Comparison of ENCODE assay signal across 1 cellular context in genomic region chr18:9823805-9824473, GRCh38.
TF ChIP-seq lines count a peak whose summit lies in the region.

No MANE protein-coding gene starts in this region.

TF ChIP-seq in K562, 482 proteins besides CTCF, POLR2A, EP300 and RAD21 (continued from another document and continues in another):
- TF ChIP-seq MGA (IDR thresholded peaks at IDR 0.05) (no peak), RERE (CRISPR knock-in tag; IDR thresholded peaks at IDR 0.05; ENCODE audit: borderline replicate concordance) (no peak), E4F1 (CRISPR knock-in tag; IDR thresholded peaks at IDR 0.05; ENCODE audit: borderline replicate concordance) (no peak), COPS2 (conservative IDR thresholded peaks at IDR 0.05) (no peak), NFE2 (IDR thresholded peaks at IDR 0.05; ENCODE audit: low read depth) (no peak; the same call in 1 of the 2 replicates), ELK1 (CRISPR knock-in tag; IDR thresholded peaks at IDR 0.05) (no peak), ZNF740 (CRISPR knock-in tag; IDR thresholded peaks at IDR 0.05) (no peak), ZNF740 (tag; IDR thresholded peaks at IDR 0.05) (no peak), DDX20 (tag; IDR thresholded peaks at IDR 0.05; ENCODE audit: low read depth) (no peak), KLF13 (tag; IDR thresholded peaks at IDR 0.05; ENCODE audit: borderline replicate concordance, low read depth) (no peak), ETV5 (CRISPR knock-in tag; IDR thresholded peaks at IDR 0.05; ENCODE audit: low read depth) (no peak), CHCHD3 (CRISPR knock-in tag; IDR thresholded peaks at IDR 0.05) (no peak), ZBTB8A (IDR thresholded peaks at IDR 0.05; ENCODE audit: partially characterized antibody) (no peak), HINFP (tag; conservative IDR thresholded peaks at IDR 0.05; ENCODE audit: low read depth) (no peak), KDM5B (IDR thresholded peaks at IDR 0.05; ENCODE audit: insufficient replicate concordance, low read depth, low read length) (no peak), ZNF217 (CRISPR knock-in tag; IDR thresholded peaks at IDR 0.05) (no peak), ETV1 (tag; conservative IDR thresholded peaks at IDR 0.05; ENCODE audit: low read depth) (no peak), GTF2F1 (IDR thresholded peaks at IDR 0.05; ENCODE audit: low read depth, low read length) (no peak), ZNF316 (IDR thresholded peaks at IDR 0.05) (no peak), THRA (IDR thresholded peaks at IDR 0.05) (no peak), TEAD2 (tag; IDR thresholded peaks at IDR 0.05) (no peak), POLR3G (IDR thresholded peaks at IDR 0.05; ENCODE audit: extremely low read depth, insufficient read length, insufficient replicate concordance) (no peak), TAF1 (IDR thresholded peaks at IDR 0.05; ENCODE audit: control insufficient read depth, extremely low read depth, insufficient read depth, low read length, severe bottlenecking) (no peak), IFI16 (CRISPR knock-in tag; IDR thresholded peaks at IDR 0.05) (no peak), MAFF (IDR thresholded peaks at IDR 0.05; ENCODE audit: low read length) (no peak), MTA2 (IDR thresholded peaks at IDR 0.05; ENCODE audit: low read depth) (peak; percentile 47; the same call in 1 of the 2 replicates), HDAC3 (IDR thresholded peaks at IDR 0.05; ENCODE audit: borderline replicate concordance, partially characterized antibody) (no peak), ZNF436 (CRISPR knock-in tag; IDR thresholded peaks at IDR 0.05) (no peak), SRF (CRISPR knock-in tag; IDR thresholded peaks at IDR 0.05) (no peak), THRB (CRISPR knock-in tag; conservative IDR thresholded peaks at IDR 0.05) (peak; percentile 78; the same call in 1 of the 2 replicates), ZNF507 (tag; conservative IDR thresholded peaks at IDR 0.05) (no peak)
